24 cellular contexts compared by ENCODE assay signal in the genomic region with DNA sequence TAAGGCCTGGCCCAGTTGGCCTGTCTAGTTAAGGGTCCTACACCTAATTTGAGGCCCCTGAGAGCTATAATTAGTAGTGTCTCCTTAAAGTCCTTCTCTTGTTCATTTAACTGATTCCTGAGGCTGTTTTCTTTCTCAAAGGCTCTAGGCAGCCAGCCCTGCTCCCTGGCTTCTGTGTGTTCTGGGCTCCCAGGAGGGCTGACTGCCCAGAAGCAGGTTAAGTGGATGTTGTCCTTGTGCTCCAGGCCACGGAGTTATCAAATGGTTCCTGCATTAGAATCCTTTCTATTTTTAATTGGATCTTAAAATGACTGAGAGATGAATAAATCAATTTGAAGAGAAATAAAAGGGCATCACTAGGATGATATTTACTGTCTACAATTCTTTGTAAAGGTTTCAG.
A peak's percentile ranks its signal among the peaks of the same experiment; 100 is the strongest.
DNase-seq lines count a peak whose midpoint lies in the region; ATAC-seq and TF ChIP-seq lines count a peak whose summit lies in the region.
"Had no signal": no experiment of that assay in that cellular context is flagged by ENCODE, and none has a peak within 500 bp of the region (broad histone marks: within the 10 kb centered on the region; RNA-seq: fewer than 3 reads in every experiment).

No MANE protein-coding gene starts in this region.

- no peaks in the 10 kb centered on the region for H3K27me3 Mint-ChIP-seq in activated naive CD4-positive, alpha-beta T cell treated with anti-CD3 and anti-CD28 coated beads for 36 hours (ENCODE audit: low read depth)
- H3K27me3 Mint-ChIP-seq: activated naive CD4-positive, alpha-beta T cell treated with anti-CD3 and anti-CD28 coated beads, Interleukin-2, amount 10 ng/mL, durations not matched to agents 7 days and 5 days; CD8-positive, alpha-beta memory T cell; IgD-negative memory B cell; stimulated activated memory B cell treated with anti-CD40 and anti-IgM and Interleukin-4, amounts not matched to agents 10 μg/mL and 1 μg/mL and 100 μg/mL, for 72 hours had no signal

- CTCF ChIA-PET in activated naive CD4-positive, alpha-beta T cell treated with anti-CD3 and anti-CD28 coated beads for 36 hours (lab: Charles Lee): no interaction called here

- no peaks in the 10 kb centered on the region for H3K4me1 Mint-ChIP-seq in activated naive CD4-positive, alpha-beta T cell treated with anti-CD3 and anti-CD28 coated beads for 36 hours (ENCODE audit: low read depth)
- H3K4me1 Mint-ChIP-seq: activated naive CD4-positive, alpha-beta T cell treated with anti-CD3 and anti-CD28 coated beads, Interleukin-2, amount 10 ng/mL, durations not matched to agents 7 days and 5 days; CD8-positive, alpha-beta memory T cell; IgD-negative memory B cell; immature natural killer cell; stimulated activated memory B cell treated with anti-CD40 and anti-IgM and Interleukin-4, amounts not matched to agents 10 μg/mL and 1 μg/mL and 100 μg/mL, for 72 hours had no signal

- H3K9me3 ChIP-seq in left ventricle myocardium inferior (replicated peaks): peaks cover 11% of the 10 kb centered on the region
- no peaks in the 10 kb centered on the region for H3K9me3 ChIP-seq in MG63
- H3K9me3 ChIP-seq: lower lobe of right lung, prostate gland, testis had no signal

- peak; percentile 94 for ATAC-seq in Right ventricle myocardium inferior
- ATAC-seq: lower lobe of right lung; stimulated activated memory B cell treated with anti-CD40 and anti-IgM and Interleukin-4, amounts not matched to agents 10 μg/mL and 1 μg/mL and 100 μg/mL, for 72 hours had no signal

- peak overlapping the region; percentile 82 for H3K27ac ChIP-seq in left ventricle myocardium inferior (replicated peaks)
- H3K27ac ChIP-seq: epithelial cell of prostate, hepatocyte, lower lobe of right lung, prostate gland, testis had no signal

- H3K4me3 Mint-ChIP-seq in activated naive CD4-positive, alpha-beta T cell treated with anti-CD3 and anti-CD28 coated beads for 36 hours: no peak overlapping the region
- H3K4me3 Mint-ChIP-seq: activated naive CD4-positive, alpha-beta T cell treated with anti-CD3 and anti-CD28 coated beads, Interleukin-2, amount 10 ng/mL, durations not matched to agents 7 days and 5 days; CD8-positive, alpha-beta memory T cell; IgD-negative memory B cell; immature natural killer cell; stimulated activated memory B cell treated with anti-CD40 and anti-IgM and Interleukin-4, amounts not matched to agents 10 μg/mL and 1 μg/mL and 100 μg/mL, for 72 hours had no signal

- DNase-seq in Right ventricle myocardium inferior (ENCODE audit: missing footprints) (peak; percentile 75), cardiac septum (ENCODE audit: low spot score) (no peak), left ventricle myocardium inferior (peak; percentile 69), putamen (ENCODE audit: low spot score) (peak; percentile 15), iPS-NIHi7 (ENCODE audit: extremely low spot score) (no peak), MG63 (no peak)
- no peak for DNase-seq in central memory CD4-positive, alpha-beta T cell
- no peak for DNase-seq in activated naive CD4-positive, alpha-beta T cell treated with anti-CD3 and anti-CD28 coated beads for 36 hours
- DNase-seq: activated naive CD4-positive, alpha-beta T cell treated with anti-CD3 and anti-CD28 coated beads, Interleukin-2, amount 10 ng/mL, durations not matched to agents 7 days and 5 days; CD8-positive, alpha-beta memory T cell; cerebellar nuclear complex; immature natural killer cell; lower lobe of right lung; NCI-H1105; NCI-H2029; NCI-H226; NCI-H748 treated with DMSO at 0.1 percent for 48 hours; testis had no signal

- H3K36me3 ChIP-seq in left ventricle myocardium inferior: no peaks in the 10 kb centered on the region
- no peaks in the 10 kb centered on the region for H3K36me3 ChIP-seq in MG63
- H3K36me3 ChIP-seq: prostate gland had no signal

- H3K27me3 ChIP-seq in left ventricle myocardium inferior (ENCODE audit: low read depth): no peaks in the 10 kb centered on the region
- no peaks in the 10 kb centered on the region for H3K27me3 ChIP-seq in MG63
- H3K27me3 ChIP-seq: hepatocyte, testis had no signal

- intact Hi-C loops in Right ventricle myocardium inferior (cut with DNase I) (no loop called here), cardiac septum (cut with DNase I) (loop anchor here (5.0 kb wide), 1 partner anchor 99 kb away; no protein-coding TSS in a partner anchor), left ventricle myocardium inferior (cut with micrococcal nuclease) (no loop called here)
- intact Hi-C loops in activated naive CD4-positive, alpha-beta T cell treated with anti-CD3 and anti-CD28 coated beads for 36 hours (cut with micrococcal nuclease): no loop called here

- H3K36me3 Mint-ChIP-seq in activated naive CD4-positive, alpha-beta T cell treated with anti-CD3 and anti-CD28 coated beads for 36 hours (ENCODE audit: low read depth): peaks cover 2% of the 10 kb centered on the region

- peaks cover 8% of the 10 kb centered on the region for H3K9me3 Mint-ChIP-seq in activated naive CD4-positive, alpha-beta T cell treated with anti-CD3 and anti-CD28 coated beads for 36 hours
- H3K9me3 Mint-ChIP-seq: IgD-negative memory B cell had no signal

- H3K4me1 ChIP-seq in left ventricle myocardium inferior: peaks cover 40% of the 10 kb centered on the region
- H3K4me1 ChIP-seq: testis had no signal

- no peak overlapping the region for H3K27ac Mint-ChIP-seq in activated naive CD4-positive, alpha-beta T cell treated with anti-CD3 and anti-CD28 coated beads for 36 hours
- H3K27ac Mint-ChIP-seq: activated naive CD4-positive, alpha-beta T cell treated with anti-CD3 and anti-CD28 coated beads, Interleukin-2, amount 10 ng/mL, durations not matched to agents 7 days and 5 days; IgD-negative memory B cell; immature natural killer cell; stimulated activated memory B cell treated with anti-CD40 and anti-IgM and Interleukin-4, amounts not matched to agents 10 μg/mL and 1 μg/mL and 100 μg/mL, for 72 hours had no signal

- TF ChIP-seq CTCF in left ventricle myocardium inferior (IDR thresholded peaks at IDR 0.05; ENCODE audit: borderline replicate concordance): no peak

- H3K4me3 ChIP-seq in left ventricle myocardium inferior (no peak overlapping the region), MG63 (no peak overlapping the region)
- H3K4me3 ChIP-seq: hepatocyte, lower lobe of right lung, prostate gland, smooth muscle cell, testis had no signal

Comparison
In these comparisons a context has a peak if more than half of its experiments do, and no peak if none do; other contexts are left out.
1. DNase-seq: peak in Right ventricle myocardium inferior (single experiment), left ventricle myocardium inferior (single experiment) and putamen (single experiment); none in cardiac septum (single experiment), central memory CD4-positive, alpha-beta T cell (single experiment), iPS-NIHi7 (single experiment), MG63 (single experiment) and activated naive CD4-positive, alpha-beta T cell treated with anti-CD3 and anti-CD28 coated beads for 36 hours (single experiment).